8 cellular contexts compared by ENCODE assay signal in genomic region chr17:78289802-78290363, GRCh38. TPM values are rescaled to one million over a fixed set of nuclear protein-coding genes. Genes with fewer than 3 reads are reported as not detected.
A peak's percentile ranks its signal among the peaks of the same experiment; 100 is the strongest.
DNase-seq lines count a peak whose midpoint lies in the region; ATAC-seq, FAIRE-seq and TF ChIP-seq lines count a peak whose summit lies in the region.

No MANE protein-coding gene starts in this region.

- peak; percentile 81 to 85 for DNase-seq in Caco-2
- DNase-seq in IMR-90, result peak; percentile 92
- peak; percentile 90 for DNase-seq in NT2/D1 (ENCODE audit: low read depth, low spot score)
- DNase-seq in activated CD8-positive, alpha-beta memory T cell treated with anti-CD3 and anti-CD28 coated beads for 48 hours (ENCODE audit: low read depth in 2 of 3, low spot score in 2 of 3), result peak; percentile 19 to 53 (median 35)
- DNase-seq in endothelial cell of umbilical vein (ENCODE audit: low read depth, low spot score), result peak; percentile 85
- DNase-seq in mucosa of descending colon, result peak; percentile 78 to 84 (median 84)
- peak; percentile 46 for DNase-seq in stimulated activated CD8-positive, alpha-beta memory T cell treated with anti-CD3 and anti-CD28 coated beads, Interleukin-4, amount 100 ng/mL, for 24 hours (ENCODE audit: low read depth)

- BruUV-seq in Caco-2 (replicated peaks; lab: Mats Ljungman, UMichigan) (no TSS peak), IMR-90 (replicated peaks; lab: Mats Ljungman, UMichigan) (no TSS peak), endothelial cell of umbilical vein (replicated peaks; lab: Mats Ljungman, UMichigan) (no TSS peak)

- H3K9me3 Mint-ChIP-seq in Caco-2 (ENCODE audit: unreplicated experiment), result no peaks in the 10 kb centered on the region

- H3K9me1 ChIP-seq in IMR-90 (ENCODE audit: insufficient read depth, low read length) (peaks cover 3% of the 10 kb centered on the region), endothelial cell of umbilical vein (replicated peaks; ENCODE audit: control insufficient read depth, extremely low read depth, insufficient read depth, low read length) (no peaks in the 10 kb centered on the region)

- H3K18ac ChIP-seq in IMR-90 (ENCODE audit: low read depth, low read length), result no peak overlapping the region

- peak overlapping the region; percentile 95 for H2AK9ac ChIP-seq in IMR-90 (replicated peaks; ENCODE audit: low read depth, low read length, poor library complexity)

- peak overlapping the region; percentile 57 for H2BK120ac ChIP-seq in IMR-90 (ENCODE audit: low read depth, low read length)

- H3K36me3 ChIP-seq in Caco-2 (ENCODE audit: control insufficient read depth, insufficient read depth, low read length), result no peaks in the 10 kb centered on the region
- H3K36me3 ChIP-seq in IMR-90 (ENCODE audit: control insufficient read depth, insufficient read depth, low read length), result no peaks in the 10 kb centered on the region
- H3K36me3 ChIP-seq in NT2/D1 (ENCODE audit: insufficient read depth, insufficient read length, low read length), result no peaks in the 10 kb centered on the region
- H3K36me3 ChIP-seq in endothelial cell of umbilical vein (ENCODE audit: control insufficient read depth in 2 of 2, extremely low read depth in 1 of 2, insufficient read depth in 2 of 2, low read length in 2 of 2), result no peaks in the 10 kb centered on the region
- H3K36me3 ChIP-seq in mucosa of descending colon (ENCODE audit: low read depth), result no peaks in the 10 kb centered on the region

- dilution Hi-C loops in IMR-90 (cut with HindIII; ENCODE audit: low sequenced_read_pairs, unreplicated experiment) (no loop called here), endothelial cell of umbilical vein (cut with MboI; ENCODE audit: extremely low pct_ligation_motif_present, low sequenced_read_pairs) (no loop called here)

- CTCF ChIA-PET in Caco-2 (lab: Charles Lee), result interaction anchor here (0.6 to 1.1 kb wide), 3 partner anchors 24 to 132 kb away, joined by 3 to 9 read pairs (median 7); no protein-coding TSS in a partner anchor
- CTCF ChIA-PET in IMR-90 (lab: Yijun Ruan, JAX), result interaction anchor here (0.8 kb wide), 1 partner anchor 68 kb away, joined by 5 read pairs; no protein-coding TSS in a partner anchor
- CTCF ChIA-PET in endothelial cell of umbilical vein (lab: Charles Lee), result interaction anchor here (0.6 to 3.2 kb wide), 14 partner anchors 10 to 132 kb away, joined by 3 to 25 read pairs (median 4); no protein-coding TSS in a partner anchor

- H3K36me3 Mint-ChIP-seq in Caco-2 (ENCODE audit: insufficient read depth, unreplicated experiment), result no peaks in the 10 kb centered on the region

- POLR2A ChIA-PET in Caco-2 (lab: Charles Lee) (no interaction called here), IMR-90 (lab: Charles Lee; ENCODE audit: unreplicated experiment) (no interaction called here), endothelial cell of umbilical vein (lab: Charles Lee) (no interaction called here)

- H3K56ac ChIP-seq in IMR-90 (ENCODE audit: extremely low read depth, insufficient read depth, low read length), result no peak overlapping the region

- H2BK20ac ChIP-seq in IMR-90 (ENCODE audit: low read depth, low read length), result peak overlapping the region; percentile 18; the same call in 1 of the 2 replicates

- peak; percentile 93 for FAIRE-seq in endothelial cell of umbilical vein (lab: Jason Lieb, UNC)

- intact Hi-C loops in Caco-2 (cut with micrococcal nuclease; ENCODE audit: unreplicated experiment), result loop anchor here (1.0 kb wide), 1 partner anchor 131 kb away; no protein-coding TSS in a partner anchor
- intact Hi-C loops in IMR-90 (cut with micrococcal nuclease), result loop anchor here (1.0 kb wide), 2 partner anchors 70 to 132 kb away; partner anchors contain the start of gene SOCS3
- intact Hi-C loops in endothelial cell of umbilical vein (cut with micrococcal nuclease), result loop anchor here (1.0 kb wide), 2 partner anchors 70 to 132 kb away; partner anchors contain the start of gene SOCS3
- intact Hi-C loops in mucosa of descending colon (cut with DNase I, micrococcal nuclease), result loop anchor here in 1 of 2 donors (10.0 kb wide), 1 partner anchor 75 kb away; the partner anchor contains the start of gene SOCS3

- H3K23ac ChIP-seq in IMR-90 (ENCODE audit: low read depth, low read length), result peak overlapping the region; percentile 37; the same call in 1 of the 2 replicates

- WGBS in IMR-90 (ENCODE audit: extremely low coverage in 2 of 2, insufficient read length in 1 of 2), 2 experiments, result 21% methylated on average over 12 of the region's 15 CpGs; no CpG with 5 or more reads in 1 of the 2 experiments

- H3K79me2 ChIP-seq in endothelial cell of umbilical vein (ENCODE audit: control insufficient read depth, insufficient read depth, low read length), result no peaks in the 10 kb centered on the region

- peak overlapping the region; percentile 35; the same call in 2 of the 3 replicates for H2BK15ac ChIP-seq in IMR-90 (ENCODE audit: low read depth, low read length)

- H4K20me1 ChIP-seq in IMR-90 (ENCODE audit: insufficient read depth, low read length) (no peaks in the 10 kb centered on the region; the same call in 1 of the 2 replicates), endothelial cell of umbilical vein (replicated peaks; ENCODE audit: control insufficient read depth, extremely low read depth, insufficient read depth, low read length) (no peaks in the 10 kb centered on the region)

- H3K4me3 Mint-ChIP-seq in Caco-2 (ENCODE audit: unreplicated experiment), result no peak overlapping the region

- H2AFZ ChIP-seq in IMR-90 (replicated peaks; ENCODE audit: low read length, poor library complexity) (peak overlapping the region; percentile 58), endothelial cell of umbilical vein (ENCODE audit: low read depth, low read length) (no peak overlapping the region)

- no peaks in the 10 kb centered on the region for H3K4me1 Mint-ChIP-seq in Caco-2 (ENCODE audit: low read depth, unreplicated experiment)

- TF ChIP-seq CTCF in Caco-2 (IDR thresholded peaks at IDR 0.05; ENCODE audit: insufficient read depth in 1 of 2, low read depth in 1 of 2, low read length in 1 of 2, severe bottlenecking in 1 of 2, unreplicated experiment in 1 of 2) (peak; percentile 67 to 83), IMR-90 (conservative IDR thresholded peaks at IDR 0.05; ENCODE audit: low read depth, low read length) (peak; percentile 83), endothelial cell of umbilical vein (IDR thresholded peaks at IDR 0.05; ENCODE audit: extremely low read depth in 1 of 2, insufficient read depth in 1 of 2, low read depth in 1 of 2, low read length in 2 of 2) (peak; percentile 74 to 91), mucosa of descending colon (IDR thresholded peaks at IDR 0.05) (peak; percentile 44)

- H3K27ac Mint-ChIP-seq in Caco-2 (ENCODE audit: unreplicated experiment), result no peak overlapping the region

- no peak overlapping the region for H3K27ac ChIP-seq in IMR-90 (ENCODE audit: insufficient read depth, low read length)
- no peak overlapping the region for H3K27ac ChIP-seq in endothelial cell of umbilical vein (ENCODE audit: insufficient read depth, low read depth, low read length)

- H4K5ac ChIP-seq in IMR-90 (ENCODE audit: low read depth, low read length), result no peak overlapping the region; the same call in 1 of the 2 replicates

- H3K9me3 ChIP-seq in Caco-2, result no peaks in the 10 kb centered on the region
- H3K9me3 ChIP-seq in IMR-90 (ENCODE audit: control insufficient read depth, insufficient read depth, low read length), result no peaks in the 10 kb centered on the region
- no peaks in the 10 kb centered on the region for H3K9me3 ChIP-seq in NT2/D1 (ENCODE audit: insufficient read depth, low read length)
- no peaks in the 10 kb centered on the region for H3K9me3 ChIP-seq in endothelial cell of umbilical vein (replicated peaks; ENCODE audit: control insufficient read depth, insufficient read depth, low read length)
- no peaks in the 10 kb centered on the region for H3K9me3 ChIP-seq in mucosa of descending colon

- H3K9ac ChIP-seq in IMR-90 (ENCODE audit: low read depth, low read length), result no peak overlapping the region
- no peak overlapping the region for H3K9ac ChIP-seq in NT2/D1 (ENCODE audit: insufficient read length, low read depth)
- H3K9ac ChIP-seq in endothelial cell of umbilical vein (replicated peaks; ENCODE audit: extremely low read depth, insufficient read depth, low read length), result no peak overlapping the region

- H3K4ac ChIP-seq in IMR-90 (ENCODE audit: low read depth, low read length), result peak overlapping the region; percentile 68

- in situ Hi-C loops in IMR-90 (cut with MboI; ENCODE audit: low sequenced_read_pairs), result loop anchor here (5.0 to 10.0 kb wide), 2 partner anchors 67 to 135 kb away; no protein-coding TSS in a partner anchor

- peak overlapping the region; percentile 97 for H2AK5ac ChIP-seq in IMR-90 (ENCODE audit: low read depth, low read length)

- H2BK5ac ChIP-seq in IMR-90 (ENCODE audit: low read depth, low read length, poor library complexity, severe bottlenecking), result peak overlapping the region; percentile 56

- H3K27me3 Mint-ChIP-seq in Caco-2 (ENCODE audit: insufficient read depth, unreplicated experiment), result no peaks in the 10 kb centered on the region

- peaks cover 0 to 4% of the 10 kb centered on the region in 2 experiments; a peak in 1 of 4 replicates for H3K79me1 ChIP-seq in IMR-90 (ENCODE audit: low read depth in 1 of 2, low read length in 2 of 2)

- H4K91ac ChIP-seq in IMR-90 (ENCODE audit: insufficient read depth, low read depth, low read length), result peak overlapping the region; percentile 39; the same call in 1 of the 2 replicates

- TF ChIP-seq POLR2A in IMR-90 (IDR thresholded peaks at IDR 0.05; ENCODE audit: low read depth, low read length), result 0 out of 2 replicates have a peak, but pooled peaks have one; percentile 37
- TF ChIP-seq POLR2A in endothelial cell of umbilical vein (IDR thresholded peaks at IDR 0.05; ENCODE audit: low read depth, low read length), result no peak

- no peaks in the 10 kb centered on the region for H3K27me3 ChIP-seq in Caco-2 (replicated peaks; ENCODE audit: control insufficient read depth, insufficient read depth, low read length)
- no peaks in the 10 kb centered on the region for H3K27me3 ChIP-seq in IMR-90 (ENCODE audit: control insufficient read depth, insufficient read depth, low read length)
- H3K27me3 ChIP-seq in NT2/D1 (ENCODE audit: insufficient read depth, insufficient read length), result no peaks in the 10 kb centered on the region
- H3K27me3 ChIP-seq in endothelial cell of umbilical vein (ENCODE audit: control insufficient read depth in 2 of 2, insufficient read depth in 2 of 2, low read length in 2 of 2), result no peaks in the 10 kb centered on the region

- H4K8ac ChIP-seq in IMR-90 (ENCODE audit: low read depth in 2 of 2, low read length in 2 of 2), result peak overlapping the region in 1 of 2 experiments; percentile 61; a peak in 2 of 4 replicates

- peaks cover 5% of the 10 kb centered on the region; the same call in 1 of the 2 replicates for H3K4me1 ChIP-seq in Caco-2
- H3K4me1 ChIP-seq in IMR-90 (ENCODE audit: control insufficient read depth, insufficient read depth, low read length), result peaks cover 3% of the 10 kb centered on the region; the same call in 1 of the 2 replicates
- H3K4me1 ChIP-seq in NT2/D1 (ENCODE audit: insufficient read depth, insufficient read length), result peaks cover 8% of the 10 kb centered on the region
- no peaks in the 10 kb centered on the region for H3K4me1 ChIP-seq in endothelial cell of umbilical vein (ENCODE audit: control insufficient read depth, extremely low read depth, insufficient read depth, low read length)
- peaks cover 5% of the 10 kb centered on the region for H3K4me1 ChIP-seq in mucosa of descending colon (ENCODE audit: low read depth)

- ATAC-seq in IMR-90 (ENCODE audit: low read depth), result peak; percentile 100
- ATAC-seq in mucosa of descending colon, result peak; percentile 99
- ATAC-seq in GM21528 (IDR thresholded peaks at IDR 0.05; ENCODE audit: low FRiP score, unreplicated experiment), result no peak

- H3K4me2 ChIP-seq in IMR-90 (ENCODE audit: low read depth, low read length) (no peak overlapping the region), endothelial cell of umbilical vein (ENCODE audit: insufficient read depth, low read length) (no peak overlapping the region)

- H3K14ac ChIP-seq in IMR-90 (replicated peaks; ENCODE audit: low read depth, low read length), result peak overlapping the region; percentile 41

- H3K4me3 ChIP-seq in Caco-2 (ENCODE audit: low read depth, low read length) (no peak overlapping the region), IMR-90 (ENCODE audit: insufficient read depth, low read depth, low read length) (no peak overlapping the region), NT2/D1 (ENCODE audit: insufficient read length, low read depth) (no peak overlapping the region), endothelial cell of umbilical vein (replicated peaks in 1 of 3; ENCODE audit: insufficient read depth in 1 of 3, low read depth in 1 of 3, low read length in 3 of 3) (no peak overlapping the region), mucosa of descending colon (no peak overlapping the region)

- TF ChIP-seq RAD21 in IMR-90 (IDR thresholded peaks at IDR 0.05; ENCODE audit: low read length), result peak; percentile 95

RNA-seq across cellular contexts. Expression of gene TMEM235, which starts 58.5 kb away (rescaled TPM):
- total RNA-seq in Caco-2 (2022) (not detected in 2 replicates), IMR-90 (2012; rRNA removed) (not detected in 2 replicates), endothelial cell of umbilical vein (0.38 TPM in 1 of 2 replicates, not detected in the other), mucosa of descending colon (not detected)
- polyA plus RNA-seq in IMR-90 (2012; rRNA removed) (not detected in 2 replicates), endothelial cell of umbilical vein (0.04 and 0.18 TPM in 2 replicates)
- polyA plus RNA-seq in IMR-90 (2012; cell fraction: cytosol; rRNA removed), result not detected in 2 replicates
- polyA plus RNA-seq in IMR-90 (2012; cell fraction: nucleus; rRNA removed; ENCODE audit: low replicate concordance), result not detected in 2 replicates
- 0.06 and 0.16 TPM in 2 replicates for polyA plus RNA-seq in endothelial cell of umbilical vein (2011; cell fraction: cytosol; rRNA removed)
- polyA plus RNA-seq in endothelial cell of umbilical vein (2011; cell fraction: nucleus; rRNA removed), result 0.11 and 0.38 TPM in 2 replicates
- not detected in 2 replicates for polyA plus RNA-seq in endothelial cell of umbilical vein (2012)
- not detected in 2 replicates for polyA minus RNA-seq in endothelial cell of umbilical vein
- polyA minus RNA-seq in endothelial cell of umbilical vein (2011; cell fraction: cytosol; rRNA and poly(A)+ RNA removed), result not detected
- polyA minus RNA-seq in endothelial cell of umbilical vein (2011; cell fraction: nucleus; rRNA and poly(A)+ RNA removed), result not detected in 2 replicates

Comparison
In these comparisons a context has a peak if more than half of its experiments do, and no peak if none do; other contexts are left out.
1. DNase-seq: peak in every context shown above with its lines; median percentile 92 in IMR-90; 90 in NT2/D1; 85 in endothelial cell of umbilical vein; 84 in mucosa of descending colon; 83 in Caco-2; 46 in stimulated activated CD8-positive, alpha-beta memory T cell treated with anti-CD3 and anti-CD28 coated beads, Interleukin-4, amount 100 ng/mL, for 24 hours; 35 in activated CD8-positive, alpha-beta memory T cell treated with anti-CD3 and anti-CD28 coated beads for 48 hours.